ENCODE assay signal across 12 cellular contexts in the genomic region with DNA sequence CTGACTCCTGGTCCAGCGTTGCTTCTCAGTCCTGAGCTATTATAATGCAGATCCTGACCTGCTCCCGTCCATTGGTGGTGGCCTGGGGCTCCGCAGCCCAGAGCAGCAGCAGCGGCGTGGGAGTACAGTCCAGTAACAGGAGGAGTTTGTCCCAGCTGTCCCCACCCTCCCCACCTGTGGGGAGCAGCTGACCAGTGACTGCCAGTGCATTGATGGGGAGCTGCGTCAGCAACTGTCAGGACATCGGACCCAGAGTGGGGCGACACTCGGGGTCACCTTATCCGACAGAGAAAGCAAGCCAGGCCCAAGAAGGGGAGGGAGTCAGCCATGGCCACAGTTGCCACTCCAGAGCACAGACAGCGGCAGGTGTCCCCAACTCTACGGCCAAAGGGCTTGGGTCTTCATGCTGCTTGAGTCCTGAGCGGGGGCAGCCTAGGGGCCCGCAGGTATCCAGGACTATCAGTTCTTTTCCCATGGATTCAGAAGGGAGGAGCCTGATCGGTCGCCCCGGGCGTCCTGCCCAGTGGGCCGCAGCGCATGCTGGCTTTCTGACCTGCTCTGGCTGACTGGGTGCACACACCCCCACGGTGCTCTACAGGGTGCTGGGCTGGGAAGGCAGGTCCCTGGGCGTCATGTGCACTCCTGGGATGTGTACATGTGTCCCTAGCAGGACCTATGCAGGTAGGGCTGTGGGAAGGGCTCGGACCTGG. TPM values are rescaled to one million over a fixed set of nuclear protein-coding genes. Genes with fewer than 3 reads are reported as not detected.
A peak's percentile ranks its signal among the peaks of the same experiment; 100 is the strongest.
DNase-seq lines count a peak whose midpoint lies in the region; ATAC-seq, FAIRE-seq and TF ChIP-seq lines count a peak whose summit lies in the region.
"Had no signal": no experiment of that assay in that cellular context is flagged by ENCODE, and none has a peak within 500 bp of the region (broad histone marks: within the 10 kb centered on the region; RNA-seq: fewer than 3 reads in every experiment).

No MANE protein-coding gene starts in this region.

- TF ChIP-seq CTCF in CD4-positive, alpha-beta T cell (IDR thresholded peaks at IDR 0.05) = no peak
- TF ChIP-seq CTCF in dorsolateral prefrontal cortex (IDR thresholded peaks at IDR 0.05 in 54 of 56, conservative IDR thresholded peaks at IDR 0.05 in 2 of 56; ENCODE audit: low read depth in 1 of 56, partially characterized antibody in 56 of 56) (no peak), nephron progenitor cell (IDR thresholded peaks at IDR 0.05) (no peak)

- CTCF ChIA-PET in CD4-positive, alpha-beta T cell (lab: Charles Lee) = interaction anchor here (0.9 to 3.0 kb wide), 4 partner anchors 34 to 128 kb away, joined by 3 to 8 read pairs (median 6); no protein-coding TSS in a partner anchor

- H3K4me1 ChIP-seq in small intestine (ENCODE audit: control insufficient read depth in 2 of 2, insufficient read depth in 1 of 2, low read depth in 1 of 2, low read length in 1 of 2) = peaks cover 0 to 11% of the 10 kb centered on the region in 2 donors

- POLR2A ChIA-PET in CD4-positive, alpha-beta T cell (lab: Charles Lee) = interaction anchor here (2.9 to 3.9 kb wide), 3 partner anchors 17 to 38 kb away, joined by 21 to 37 read pairs (median 25); no protein-coding TSS in a partner anchor

- H3K4me3 ChIP-seq in dorsolateral prefrontal cortex (peak overlapping the region in 1 of 59 donors; percentile 12), small intestine (ENCODE audit: low read depth in 1 of 2, low read length in 2 of 2) (no peak overlapping the region)

- peaks cover 84% of the 10 kb centered on the region for H3K4me1 Mint-ChIP-seq in CD4-positive, alpha-beta T cell (ENCODE audit: low read depth)
- H3K4me1 Mint-ChIP-seq in nephron progenitor cell = peaks cover 78% of the 10 kb centered on the region

- DNase-seq in CD4-positive, alpha-beta T cell = no peak
- peak; percentile 57 for DNase-seq in NCI-H2196 (lab: John Stamatoyannopoulos, UW; ENCODE audit: unreplicated experiment)
- no peak for DNase-seq in dorsolateral prefrontal cortex
- DNase-seq in nephron progenitor cell = no peak
- DNase-seq in GM19240 (ENCODE audit: insufficient read length, low spot score) = no peak
- no peak for DNase-seq in small intestine
- DNase-seq in iPS-NIHi7 (ENCODE audit: extremely low spot score) = no peak
- DNase-seq: activated CD4-positive, alpha-beta T cell treated with anti-CD3 and anti-CD28 coated beads for 4 hours; aorta; NCI-H187 treated with DMSO at 0.1 percent for 48 hours had no signal

- no peak for ATAC-seq in CD4-positive, alpha-beta T cell (ENCODE audit: poor library complexity)
- ATAC-seq in HG03175 (IDR thresholded peaks at IDR 0.05; ENCODE audit: unreplicated experiment) = no peak

- H3K36me3 Mint-ChIP-seq in CD4-positive, alpha-beta T cell (ENCODE audit: low read depth) = peaks cover 52% of the 10 kb centered on the region
- no peaks in the 10 kb centered on the region for H3K36me3 Mint-ChIP-seq in nephron progenitor cell (ENCODE audit: low read depth)

- WGBS in small intestine, 3 donors = 72 to 80% (median 74%) methylated on average over 21 to 23 of the region's 23 CpGs

- FAIRE-seq in small intestine (lab: Jason Lieb, UNC) = no peak
- FAIRE-seq: islet of Langerhans had no signal

- peak overlapping the region; percentile 77 for H3K27ac ChIP-seq in CD4-positive, alpha-beta T cell (ENCODE audit: low read depth, low read length)
- H3K27ac ChIP-seq in dorsolateral prefrontal cortex (peak overlapping the region in 44 of 59 donors; percentile 3 to 84 (median 61)), small intestine (ENCODE audit: low read depth in 1 of 2, low read length in 1 of 2) (no peak overlapping the region)

- H3K36me3 ChIP-seq in small intestine (ENCODE audit: control insufficient read depth in 2 of 2, insufficient read depth in 2 of 2, low read length in 2 of 2) = peaks cover 0 to 4% of the 10 kb centered on the region in 2 donors

- H3K9me3 Mint-ChIP-seq in CD4-positive, alpha-beta T cell = no peaks in the 10 kb centered on the region
- H3K9me3 Mint-ChIP-seq in nephron progenitor cell = no peaks in the 10 kb centered on the region

- H3K9me3 ChIP-seq in CD4-positive, alpha-beta T cell (ENCODE audit: control insufficient read depth, low read length) = no peaks in the 10 kb centered on the region
- H3K9me3 ChIP-seq in small intestine (ENCODE audit: control insufficient read depth, low read depth) = no peaks in the 10 kb centered on the region

- H3K27me3 Mint-ChIP-seq in CD4-positive, alpha-beta T cell = no peaks in the 10 kb centered on the region
- no peaks in the 10 kb centered on the region for H3K27me3 Mint-ChIP-seq in nephron progenitor cell (ENCODE audit: low read depth, poor library complexity)

- peak overlapping the region; percentile 90 for H3K27ac Mint-ChIP-seq in CD4-positive, alpha-beta T cell
- no peak overlapping the region for H3K27ac Mint-ChIP-seq in nephron progenitor cell

- no peaks in the 10 kb centered on the region for H3K27me3 ChIP-seq in CD4-positive, alpha-beta T cell (ENCODE audit: control insufficient read depth, insufficient read depth, low read length)
- H3K27me3 ChIP-seq in dorsolateral prefrontal cortex = no peaks in the 10 kb centered on the region
- no peaks in the 10 kb centered on the region for H3K27me3 ChIP-seq in small intestine (ENCODE audit: control insufficient read depth in 2 of 2, insufficient read depth in 2 of 2, low read length in 2 of 2)

- no peak overlapping the region for H3K4me3 Mint-ChIP-seq in CD4-positive, alpha-beta T cell
- peak overlapping the region; percentile 13 for H3K4me3 Mint-ChIP-seq in nephron progenitor cell

- intact Hi-C loops in CD4-positive, alpha-beta T cell (cut with DNase I, micrococcal nuclease) = loop anchor here (5.0 to 10.0 kb wide), 3 partner anchors 35 to 65 kb away; no protein-coding TSS in a partner anchor
- intact Hi-C loops in dorsolateral prefrontal cortex (cut with DNase I) = no loop called here

RNA-seq across cellular contexts. Expression of gene DNMT3A, which starts 29.7 kb away (rescaled TPM):
- total RNA-seq in CD4-positive, alpha-beta T cell = 10 to 100 TPM; 57.1 to 62.1 TPM
- total RNA-seq in dorsolateral prefrontal cortex = 10 to 100 TPM; 37.2 to 80.0 (median 54.1) TPM
- 10 to 100 TPM in 1 of 3 donors, 1 to 10 TPM in 2; 3.4 to 14.8 (median 4.6) TPM for polyA plus RNA-seq in small intestine

Comparison
In these comparisons a context has a peak if more than half of its experiments do, and no peak if none do; other contexts are left out.
1. H3K27ac ChIP-seq: peak in CD4-positive, alpha-beta T cell (single experiment) and dorsolateral prefrontal cortex (44 of 59); none in small intestine (0 of 2).
2. intact Hi-C loops: an anchor here in CD4-positive, alpha-beta T cell (5.0 to 10.0 kb wide); none called in dorsolateral prefrontal cortex.